In the genomic region with DNA sequence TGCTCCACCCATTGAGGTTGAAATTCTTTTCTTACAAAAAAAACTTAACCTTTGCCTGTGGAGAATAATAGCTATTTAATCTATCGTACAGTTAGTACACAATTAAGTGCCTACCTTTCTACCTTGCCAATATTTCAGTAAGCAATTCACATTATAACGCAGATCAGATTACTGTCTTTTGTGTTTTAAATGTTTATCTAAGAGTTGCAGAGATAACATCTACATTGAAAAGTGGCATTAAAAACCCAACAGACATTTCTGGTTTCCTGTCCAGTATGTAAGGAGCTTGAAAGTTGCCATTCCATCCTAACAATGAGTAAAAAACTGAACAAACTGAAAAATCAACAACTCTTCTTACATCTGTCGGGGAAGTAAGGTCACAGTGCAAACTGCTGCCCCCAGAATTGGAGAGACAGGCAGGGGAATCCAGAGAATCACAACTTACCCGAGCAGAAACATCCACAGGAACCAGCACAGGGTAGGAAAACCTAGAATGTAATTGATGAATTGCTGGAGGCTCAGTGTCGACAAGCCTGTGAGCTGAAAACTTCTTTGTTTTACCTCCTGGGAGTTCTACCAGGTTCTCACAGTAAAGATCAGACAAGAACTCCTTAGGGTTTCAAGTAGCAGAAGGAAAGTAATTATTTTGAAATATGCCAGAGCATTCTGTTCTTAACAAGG, we compare ENCODE assay signal across 17 cellular contexts. TPM values are rescaled to one million over a fixed set of nuclear protein-coding genes. Genes with fewer than 3 reads are reported as not detected.
DNase-seq lines count a peak whose midpoint lies in the region; ATAC-seq and TF ChIP-seq lines count a peak whose summit lies in the region.
"Had no signal": no experiment of that assay in that cellular context is flagged by ENCODE, and none has a peak within 500 bp of the region (broad histone marks: within the 10 kb centered on the region; RNA-seq: fewer than 3 reads in every experiment).

No MANE protein-coding gene starts in this region.

- peaks cover 6% of the 10 kb centered on the region for H3K27me3 Mint-ChIP-seq in T-helper 2 cell treated with Interferon-gamma antibody and Interleukin-4, amounts not matched to agents 5 μg/mL and 100 μg/mL, for 36 hours (ENCODE audit: low read depth)
- H3K27me3 Mint-ChIP-seq: activated naive CD8-positive, alpha-beta T cell treated with anti-CD3 and anti-CD28 coated beads for 36 hours had no signal

- H3K4me1 Mint-ChIP-seq in T-helper 2 cell treated with Interferon-gamma antibody and Interleukin-4, amounts not matched to agents 5 μg/mL and 100 μg/mL, for 36 hours (ENCODE audit: low read depth), result peaks cover 25% of the 10 kb centered on the region

- intact Hi-C loops in left lung (cut with DNase I), result no loop called here

- ATAC-seq in left lung (peak; percentile 16), HG03108 (IDR thresholded peaks at IDR 0.05; ENCODE audit: unreplicated experiment) (no peak), GM21528 (IDR thresholded peaks at IDR 0.05; ENCODE audit: low FRiP score, unreplicated experiment) (no peak)

- H3K4me3 ChIP-seq in left lung, result no peak overlapping the region
- H3K4me3 ChIP-seq: testis had no signal

- peaks cover 0 to 7% of the 10 kb centered on the region in 2 donors for H3K27me3 ChIP-seq in left lung
- H3K27me3 ChIP-seq: testis had no signal

- H3K36me3 ChIP-seq in left lung, result no peaks in the 10 kb centered on the region

- H3K4me1 ChIP-seq in left lung, result no peaks in the 10 kb centered on the region
- H3K4me1 ChIP-seq: testis had no signal

- peak overlapping the region; percentile 91 for H3K27ac Mint-ChIP-seq in T-helper 2 cell treated with Interferon-gamma antibody and Interleukin-4, amounts not matched to agents 5 μg/mL and 100 μg/mL, for 36 hours
- H3K27ac Mint-ChIP-seq: activated naive CD8-positive, alpha-beta T cell treated with anti-CD3 and anti-CD28 coated beads for 36 hours had no signal

- H3K9me3 ChIP-seq in left lung, result peaks cover 0 to under 1% of the 10 kb centered on the region in 2 donors
- H3K9me3 ChIP-seq: testis had no signal

- no peak for TF ChIP-seq CTCF in left lung (IDR thresholded peaks at IDR 0.05)

- DNase-seq in DMS53 (lab: John Stamatoyannopoulos, UW), result peak; percentile 32
- peak; percentile 40 for DNase-seq in M059J (ENCODE audit: low read depth)
- DNase-seq in T-helper 2 cell treated with Interferon-gamma antibody and Interleukin-4, amounts not matched to agents 5 μg/mL and 100 μg/mL, for 36 hours (ENCODE audit: low spot score), result no peak
- DNase-seq in left lung, result no peak
- no peak for DNase-seq in kidney glomerular epithelial cell (lab: John Stamatoyannopoulos, UW)
- DNase-seq in effector CD4-positive, alpha-beta T cell, result no peak
- DNase-seq: activated naive CD8-positive, alpha-beta T cell treated with anti-CD3 and anti-CD28 coated beads for 36 hours; AML-193; HCEC 1CT; head of caudate nucleus; Kasumi-1; NCI-H2081 treated with DMSO at 0.1 percent for 48 hours; stimulated activated CD4-positive, alpha-beta T cell treated with anti-CD3 and anti-CD28 coated beads, Interleukin-15, amount 100 ng/mL, for 24 hours; testis had no signal

- H3K9me3 Mint-ChIP-seq in T-helper 2 cell treated with Interferon-gamma antibody and Interleukin-4, amounts not matched to agents 5 μg/mL and 100 μg/mL, for 36 hours, result peaks cover 9% of the 10 kb centered on the region
- H3K9me3 Mint-ChIP-seq: central memory CD8-positive, alpha-beta T cell had no signal

- peaks cover 3% of the 10 kb centered on the region for H3K36me3 Mint-ChIP-seq in T-helper 2 cell treated with Interferon-gamma antibody and Interleukin-4, amounts not matched to agents 5 μg/mL and 100 μg/mL, for 36 hours (ENCODE audit: low read depth)
- H3K36me3 Mint-ChIP-seq: activated naive CD8-positive, alpha-beta T cell treated with anti-CD3 and anti-CD28 coated beads for 36 hours had no signal

- H3K4me3 Mint-ChIP-seq in T-helper 2 cell treated with Interferon-gamma antibody and Interleukin-4, amounts not matched to agents 5 μg/mL and 100 μg/mL, for 36 hours, result peak overlapping the region; percentile 79
- H3K4me3 Mint-ChIP-seq: activated naive CD8-positive, alpha-beta T cell treated with anti-CD3 and anti-CD28 coated beads for 36 hours; central memory CD8-positive, alpha-beta T cell had no signal

- H3K27ac ChIP-seq in left lung, result no peak overlapping the region
- H3K27ac ChIP-seq: testis had no signal

RNA-seq across cellular contexts. Expression of a gene that starts 27.3 kb away (rescaled TPM):
- total RNA-seq in M059J (2014; rRNA removed; shearing (Covaris generic)), result 107 and 142 TPM in 2 replicates
- total RNA-seq in left lung, result 10 to 100 TPM; 87.7 to 93.9 TPM

Comparison
In these comparisons a context has a peak if more than half of its experiments do, and no peak if none do; other contexts are left out.
1. DNase-seq: peak in DMS53 (single experiment) and M059J (single experiment); none in T-helper 2 cell treated with Interferon-gamma antibody and Interleukin-4, amounts not matched to agents 5 μg/mL and 100 μg/mL, for 36 hours (single experiment), left lung (0 of 2), kidney glomerular epithelial cell (single experiment) and effector CD4-positive, alpha-beta T cell (single experiment).